17 cellular contexts compared by ENCODE assay signal in genomic region chr4:32824321-32824720, GRCh38.
DNase-seq lines count a peak whose midpoint lies in the region; ATAC-seq and TF ChIP-seq lines count a peak whose summit lies in the region.
"Had no signal": no experiment of that assay in that cellular context is flagged by ENCODE, and none has a peak within 500 bp of the region (broad histone marks: within the 10 kb centered on the region; RNA-seq: fewer than 3 reads in every experiment).

No MANE protein-coding gene starts in this region.

- TF ChIP-seq CTCF in fibroblast of lung (conservative IDR thresholded peaks at IDR 0.05 in 1 of 2, IDR thresholded peaks at IDR 0.05 in 1 of 2; ENCODE audit: low read depth in 1 of 2, low read length in 2 of 2) (no peak), dorsolateral prefrontal cortex (IDR thresholded peaks at IDR 0.05 in 54 of 56, conservative IDR thresholded peaks at IDR 0.05 in 2 of 56; ENCODE audit: low read depth in 1 of 56, partially characterized antibody in 56 of 56) (no peak)

- H4K20me1 ChIP-seq in fibroblast of lung (ENCODE audit: control insufficient read depth, extremely low read depth, insufficient read depth, low read length): no peaks in the 10 kb centered on the region

- peak; percentile 31 for DNase-seq in HT1080 (ENCODE audit: low read depth)
- DNase-seq in amniotic epithelial cell (ENCODE audit: low read depth): peak; percentile 94
- DNase-seq in fibroblast of lung (ENCODE audit: low read depth in 2 of 2): peak; percentile 45 to 51
- DNase-seq in skeletal muscle cell (ENCODE audit: low read depth): peak; percentile 58
- DNase-seq in dorsolateral prefrontal cortex: no peak
- no peak for DNase-seq in ecto neural progenitor cell (ENCODE audit: low spot score)
- DNase-seq: BE2C; CD4-positive, alpha-beta memory T cell; DMS79 treated with DMSO at 0.1 percent for 48 hours; NCI-H1048; NCI-H1694; NCI-H446 treated with DMSO at 0.1 percent for 48 hours; NCI-H82; Peyer's patch; SHP77 had no signal

- no peak overlapping the region for H3K9ac ChIP-seq in fibroblast of lung (ENCODE audit: insufficient read depth, low read length)

- no peaks in the 10 kb centered on the region for H3K79me2 ChIP-seq in fibroblast of lung (ENCODE audit: control insufficient read depth, insufficient read depth, low read length)

- no peak for ATAC-seq in GM18870 (IDR thresholded peaks at IDR 0.05; ENCODE audit: unreplicated experiment)
- ATAC-seq: SK-N-SH treated with all-trans-retinoic acid at 6 μM for 48 hours had no signal

- intact Hi-C loops in dorsolateral prefrontal cortex (cut with DNase I): no loop called here

- no peak overlapping the region for H3K4me3 ChIP-seq in fibroblast of lung (replicated peaks in 1 of 4; ENCODE audit: control extremely low read depth in 1 of 4, insufficient read depth in 1 of 4, low read depth in 3 of 4, low read length in 4 of 4)
- H3K4me3 ChIP-seq in skeletal muscle cell (ENCODE audit: low read depth, low read length): no peak overlapping the region
- H3K4me3 ChIP-seq in dorsolateral prefrontal cortex: no peak overlapping the region
- H3K4me3 ChIP-seq: Peyer's patch had no signal

- no peaks in the 10 kb centered on the region for H3K4me1 ChIP-seq in fibroblast of lung (ENCODE audit: control insufficient read depth, extremely low read depth, insufficient read depth, low read length)
- H3K4me1 ChIP-seq: BE2C, Peyer's patch had no signal

- no peaks in the 10 kb centered on the region for H3K36me3 ChIP-seq in fibroblast of lung (ENCODE audit: control insufficient read depth, insufficient read depth, low read length)
- H3K36me3 ChIP-seq: BE2C, Peyer's patch had no signal

- H3K27ac ChIP-seq in fibroblast of lung (ENCODE audit: insufficient read depth, low read length): no peak overlapping the region
- no peak overlapping the region for H3K27ac ChIP-seq in dorsolateral prefrontal cortex
- H3K27ac ChIP-seq: Peyer's patch had no signal

- no peaks in the 10 kb centered on the region for H3K27me3 ChIP-seq in fibroblast of lung (ENCODE audit: control insufficient read depth, insufficient read depth, low read length)
- no peaks in the 10 kb centered on the region for H3K27me3 ChIP-seq in dorsolateral prefrontal cortex
- H3K27me3 ChIP-seq: BE2C, Peyer's patch had no signal

- H2AFZ ChIP-seq in fibroblast of lung (ENCODE audit: low read length): no peak overlapping the region

- H3K4me2 ChIP-seq in fibroblast of lung (ENCODE audit: extremely low read depth, insufficient read depth, low read length): no peak overlapping the region

- no peaks in the 10 kb centered on the region for H3K9me3 ChIP-seq in fibroblast of lung (ENCODE audit: control insufficient read depth, insufficient read depth, low read depth, low read length)
- H3K9me3 ChIP-seq: BE2C, Peyer's patch had no signal

Comparison
In these comparisons a context has a peak if more than half of its experiments do, and no peak if none do; other contexts are left out.
1. DNase-seq: peak in HT1080 (single experiment), amniotic epithelial cell (single experiment), fibroblast of lung (2 of 2) and skeletal muscle cell (single experiment); none in dorsolateral prefrontal cortex (0 of 10) and ecto neural progenitor cell (single experiment).